5 cellular contexts compared by ENCODE assay signal in genomic region chr10:125510998-125511397, GRCh38.
"Had no signal": no experiment of that assay in that cellular context is flagged by ENCODE, and none has a peak within 500 bp of the region (broad histone marks: within the 10 kb centered on the region; RNA-seq: fewer than 3 reads in every experiment).

No MANE protein-coding gene starts in this region.

- DNase-seq: GM23248, H9, HCEC 1CT, IMR-90 had no signal

- H3K4me3 ChIP-seq: GM23248, K562 had no signal

- H2AFZ ChIP-seq: GM23248 had no signal

- H3K4me3 Mint-ChIP-seq: H9 had no signal

- H3K27ac ChIP-seq: GM23248 had no signal

- H3K9ac ChIP-seq: GM23248 had no signal

- ATAC-seq: K562 had no signal
